In genomic region chr7:32868116-32868515, GRCh38 we compare ENCODE assay signal across 26 cellular contexts.
"Had no signal": no experiment of that assay in that cellular context is flagged by ENCODE, and none has a peak within 500 bp of the region (broad histone marks: within the 10 kb centered on the region; RNA-seq: fewer than 3 reads in every experiment).

No MANE protein-coding gene starts in this region.

- H3K4me3 ChIP-seq: breast epithelium, gastroesophageal sphincter, lung, spleen, thyroid gland, upper lobe of right lung had no signal

- H3K36me3 ChIP-seq: breast epithelium had no signal

- H3K27me3 Mint-ChIP-seq: activated CD4-positive, alpha-beta T cell treated with anti-CD3 and anti-CD28 coated beads for 36 hours; activated naive CD8-positive, alpha-beta T cell treated with anti-CD3 and anti-CD28 coated beads for 36 hours; activated T-cell treated with anti-CD3 and anti-CD28 coated beads, Interleukin-2, amount 50 U/mL, for 24 hours; naive thymus-derived CD4-positive, alpha-beta T cell; progenitor cell of endocrine pancreas had no signal

- H3K9me3 ChIP-seq: breast epithelium, gastroesophageal sphincter, thyroid gland, upper lobe of right lung had no signal

- DNase-seq: activated CD4-positive, alpha-beta T cell treated with anti-CD3 and anti-CD28 coated beads for 36 hours; activated CD4-positive, alpha-beta T cell treated with anti-CD3 and anti-CD28 coated beads, Interleukin-2, amount 50 U/mL, for 4 hours; activated CD8-positive, alpha-beta memory T cell treated with anti-CD3 and anti-CD28 coated beads for 24 hours; activated CD8-positive, alpha-beta memory T cell treated with anti-CD3 and anti-CD28 coated beads, Interleukin-2, amount 50 U/mL, for 4 hours; activated naive CD4-positive, alpha-beta T cell treated with Interleukin-2 at 50 U/mL for 16 hours; activated naive CD8-positive, alpha-beta T cell treated with anti-CD3 and anti-CD28 coated beads for 36 hours; activated T-cell treated with anti-CD3 and anti-CD28 coated beads, Interleukin-2, amount 50 U/mL, for 24 hours; cerebellar nuclear complex; cortex of kidney; left colon; naive thymus-derived CD4-positive, alpha-beta T cell; spleen; stimulated activated CD4-positive, alpha-beta T cell treated with anti-CD3 and anti-CD28 coated beads, Interleukin-4, amount 100 ng/mL, for 1 hour; stimulated activated naive CD4-positive, alpha-beta T cell; T-helper 1 cell; T-helper 9 cell; upper lobe of right lung had no signal

- H3K27ac ChIP-seq: breast epithelium, epithelial cell of prostate, gastroesophageal sphincter, spleen, thyroid gland, upper lobe of right lung had no signal

- H3K27me3 ChIP-seq: breast epithelium, gastroesophageal sphincter, spleen, thyroid gland, upper lobe of right lung had no signal

- FAIRE-seq: astrocyte, keratinocyte had no signal

- H3K27ac Mint-ChIP-seq: activated CD4-positive, alpha-beta T cell treated with anti-CD3 and anti-CD28 coated beads for 36 hours; activated naive CD8-positive, alpha-beta T cell treated with anti-CD3 and anti-CD28 coated beads for 36 hours; activated T-cell treated with anti-CD3 and anti-CD28 coated beads, Interleukin-2, amount 50 U/mL, for 24 hours; progenitor cell of endocrine pancreas; WTC11 had no signal

- H3K4me3 Mint-ChIP-seq: activated CD4-positive, alpha-beta T cell treated with anti-CD3 and anti-CD28 coated beads for 36 hours; activated naive CD8-positive, alpha-beta T cell treated with anti-CD3 and anti-CD28 coated beads for 36 hours; activated T-cell treated with anti-CD3 and anti-CD28 coated beads, Interleukin-2, amount 50 U/mL, for 24 hours; naive thymus-derived CD4-positive, alpha-beta T cell; WTC11 had no signal

- ATAC-seq: activated CD4-positive, alpha-beta T cell treated with anti-CD3 and anti-CD28 coated beads for 36 hours; gastroesophageal sphincter; left colon; naive thymus-derived CD4-positive, alpha-beta T cell; upper lobe of right lung; WTC11 had no signal

- H3K4me1 ChIP-seq: breast epithelium, thyroid gland had no signal
